8 cellular contexts compared by ENCODE assay signal in the genomic region with DNA sequence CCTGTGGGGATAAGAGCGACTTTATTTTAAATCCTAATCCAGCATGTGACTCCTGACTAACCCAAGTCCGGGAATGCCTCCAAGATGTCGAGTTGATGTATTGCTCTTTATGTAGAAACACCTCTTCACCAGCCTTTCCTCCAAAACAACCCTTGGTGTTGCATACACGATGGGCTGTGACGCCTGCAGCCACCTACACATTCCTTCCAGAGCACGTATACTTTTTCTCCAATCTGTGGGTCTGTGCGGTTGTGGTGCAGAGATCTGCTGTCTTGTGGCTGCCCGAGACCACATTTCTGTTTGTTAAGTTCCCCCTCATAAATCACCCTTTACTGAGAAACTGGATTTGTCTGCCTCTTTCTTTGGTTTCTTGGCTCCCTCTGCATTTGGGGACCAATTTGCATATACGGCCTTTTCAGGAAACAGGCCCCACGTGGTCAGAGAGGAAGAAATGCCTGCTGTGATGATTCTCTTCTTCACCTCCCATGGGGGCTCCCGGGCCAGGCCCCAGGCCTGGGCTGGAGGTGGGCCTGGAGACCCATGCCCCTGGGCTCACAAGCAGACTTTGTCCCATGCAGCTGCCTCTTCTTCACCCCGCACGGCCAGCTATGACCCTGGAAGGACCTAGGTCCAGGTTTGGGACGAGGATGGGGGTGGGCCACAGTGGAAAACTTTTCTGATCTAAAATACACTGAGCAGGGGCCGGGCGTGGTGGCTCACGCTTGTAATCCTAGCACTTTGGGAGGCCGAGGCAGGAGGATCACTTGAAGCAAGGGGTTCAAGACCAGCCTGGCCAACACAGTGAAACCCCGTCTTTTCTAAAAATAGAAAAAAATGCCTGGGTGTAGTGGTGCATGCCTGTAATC. TPM values are rescaled to one million over a fixed set of nuclear protein-coding genes. Genes with fewer than 3 reads are reported as not detected.
A peak's percentile ranks its signal among the peaks of the same experiment; 100 is the strongest.
DNase-seq lines count a peak whose midpoint lies in the region; ATAC-seq and TF ChIP-seq lines count a peak whose summit lies in the region.

No MANE protein-coding gene starts in this region.

- peaks cover 1% of the 10 kb centered on the region for H3K27me3 Mint-ChIP-seq in activated T-cell treated with anti-CD3 and anti-CD28 coated beads, Interleukin-2, amount 50 U/mL, for 4 hours (ENCODE audit: low read depth)

- H3K4me1 Mint-ChIP-seq in activated T-cell treated with anti-CD3 and anti-CD28 coated beads, Interleukin-2, amount 50 U/mL, for 4 hours (ENCODE audit: low read depth), result peaks cover 38% of the 10 kb centered on the region

- no peak overlapping the region for H3K4me3 ChIP-seq in BJ (ENCODE audit: low read depth, low read length)
- H3K4me3 ChIP-seq in coronary artery, result no peak overlapping the region

- CTCF ChIA-PET in BJ (lab: Yijun Ruan, JAX), result interaction anchor here (1.3 kb wide), 1 partner anchor 159 kb away, joined by 3 read pairs; no protein-coding TSS in a partner anchor

- TF ChIP-seq CTCF in BJ (IDR thresholded peaks at IDR 0.05; ENCODE audit: insufficient read depth, low read depth, low read length) (no peak), coronary artery (IDR thresholded peaks at IDR 0.05) (no peak)

- H3K9me3 Mint-ChIP-seq in activated T-cell treated with anti-CD3 and anti-CD28 coated beads, Interleukin-2, amount 50 U/mL, for 4 hours, result no peaks in the 10 kb centered on the region

- peaks cover 4% of the 10 kb centered on the region; the same call in 1 of the 2 replicates for H3K27me3 ChIP-seq in BJ (ENCODE audit: control insufficient read depth, insufficient read depth, low read length)

- H3K4me3 Mint-ChIP-seq in activated T-cell treated with anti-CD3 and anti-CD28 coated beads, Interleukin-2, amount 50 U/mL, for 4 hours, result no peak overlapping the region

- peak; percentile 64 for ATAC-seq in GM21390 (IDR thresholded peaks at IDR 0.05; ENCODE audit: unreplicated experiment)
- ATAC-seq in activated T-cell treated with anti-CD3 and anti-CD28 coated beads, Interleukin-2, amount 50 U/mL, for 4 hours, result peak; percentile 83 to 88
- ATAC-seq in HG02840 (IDR thresholded peaks at IDR 0.05; ENCODE audit: low FRiP score, unreplicated experiment), result no peak

- POLR2A ChIA-PET in BJ (lab: Charles Lee), result no interaction called here

- H3K36me3 Mint-ChIP-seq in activated T-cell treated with anti-CD3 and anti-CD28 coated beads, Interleukin-2, amount 50 U/mL, for 4 hours (ENCODE audit: insufficient read depth), result no peaks in the 10 kb centered on the region

- peak overlapping the region in 1 of 2 donors; percentile 37 for H3K27ac ChIP-seq in coronary artery

- peak; percentile 95 for DNase-seq in BJ (ENCODE audit: low read depth)
- DNase-seq in KG1 (lab: John Stamatoyannopoulos, UW), result peak; percentile 33
- peak; percentile 42 for DNase-seq in activated T-cell treated with anti-CD3 and anti-CD28 coated beads, Interleukin-2, amount 50 U/mL, for 4 hours
- DNase-seq in glomerular endothelial cell (ENCODE audit: extremely low read depth, low read depth, low spot score), result peak; percentile 88
- peak; percentile 90 for DNase-seq in stimulated activated CD4-positive, alpha-beta T cell treated with anti-CD3 and anti-CD28 coated beads, Interleukin-1b, Interleukin-23, amount 100 ng/mL, for 48 hours
- no peak for DNase-seq in coronary artery (ENCODE audit: low spot score)

- H3K36me3 ChIP-seq in BJ (ENCODE audit: control insufficient read depth, insufficient read depth, low read length), result no peaks in the 10 kb centered on the region

RNA-seq across cellular contexts. Expression of gene AFAP1, which starts 21.4 kb away (rescaled TPM):
- 28.9 and 48.5 TPM in 2 replicates for polyA plus RNA-seq in BJ (2011; rRNA removed)
- polyA minus RNA-seq in BJ (2011; rRNA and poly(A)+ RNA removed), result 34.3 and 39.1 TPM in 2 replicates
- 10 to 100 TPM; 13.1 to 17.7 (median 14.7) TPM for total RNA-seq in activated T-cell treated with anti-CD3 and anti-CD28 coated beads, Interleukin-2, amount 50 U/mL, for 4 hours
- total RNA-seq in glomerular endothelial cell, result 88.3 and 92.8 TPM in 2 replicates
